Comparison of ENCODE assay signal across 8 cellular contexts in the genomic region with DNA sequence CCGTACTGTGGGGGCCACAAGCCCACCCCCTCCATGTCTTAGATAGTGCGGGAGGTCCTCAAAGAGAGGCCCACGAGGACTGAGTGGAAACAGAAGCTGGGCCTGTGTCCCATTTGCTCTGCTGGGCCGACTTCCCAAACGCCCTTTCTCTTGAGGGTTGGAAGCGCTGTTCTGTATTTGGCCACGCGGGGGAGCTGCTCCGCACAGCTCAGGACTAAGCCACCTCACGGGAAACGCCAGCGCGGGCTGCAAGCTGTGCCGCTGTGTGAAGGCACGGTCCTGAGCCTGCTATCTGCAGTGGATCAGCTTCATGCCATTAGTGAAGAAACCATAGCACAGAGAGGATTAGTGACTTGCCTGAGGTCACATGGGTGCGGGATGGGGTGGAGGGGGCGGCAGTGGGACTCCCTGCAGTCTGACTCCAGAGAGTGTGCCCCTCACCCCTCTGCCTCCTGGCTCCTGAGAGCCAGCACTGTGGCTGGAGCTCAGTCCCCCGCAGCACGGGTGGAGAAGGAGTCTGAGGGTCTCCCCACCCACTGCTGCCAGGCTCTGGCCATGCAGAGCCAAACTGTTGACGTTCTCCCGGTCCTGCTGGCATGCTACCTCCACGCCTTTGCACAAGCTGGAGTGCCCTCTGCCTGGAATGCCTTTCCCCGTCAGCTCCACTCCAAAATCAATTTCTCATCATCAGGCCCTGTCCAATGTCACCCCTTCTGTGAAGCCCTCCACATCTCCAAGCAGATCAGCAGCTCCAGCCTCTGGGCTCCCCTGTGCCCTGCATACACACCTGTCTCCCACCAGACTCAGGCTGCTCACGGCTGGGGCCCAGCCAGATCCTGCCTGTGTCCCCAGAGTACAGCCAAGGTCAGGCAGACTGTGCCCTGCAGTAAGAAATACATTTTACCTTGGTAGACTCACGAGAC. TPM values are rescaled to one million over a fixed set of nuclear protein-coding genes. Genes with fewer than 3 reads are reported as not detected.
DNase-seq lines count a peak whose midpoint lies in the region; ATAC-seq and TF ChIP-seq lines count a peak whose summit lies in the region.

No MANE protein-coding gene starts in this region.

- peak; percentile 2 for TF ChIP-seq CTCF in activated B cell treated with CpG ODN at 0.5 μM for 24 hours (IDR thresholded peaks at IDR 0.05)

- no peak overlapping the region for H3K4me3 ChIP-seq in HAP-1

- CTCF ChIA-PET in activated B cell treated with CpG ODN at 0.5 μM for 24 hours (lab: Charles Lee): interaction anchor here (0.6 to 1.9 kb wide), 9 partner anchors 10 to 566 kb away, joined by 3 to 11 read pairs (median 3); no protein-coding TSS in a partner anchor

- no peaks in the 10 kb centered on the region for H3K36me3 Mint-ChIP-seq in activated B cell treated with CpG ODN at 0.5 μM for 24 hours (ENCODE audit: low read depth)

- H3K36me3 ChIP-seq in HAP-1 (replicated peaks): no peaks in the 10 kb centered on the region

- H3K9me3 Mint-ChIP-seq in activated B cell treated with CpG ODN at 0.5 μM for 24 hours: no peaks in the 10 kb centered on the region

- ATAC-seq in activated B cell treated with CpG ODN at 0.5 μM for 24 hours (ENCODE audit: low read depth): peak; percentile 95
- ATAC-seq in GM21786 (IDR thresholded peaks at IDR 0.05; ENCODE audit: unreplicated experiment): no peak

- no peaks in the 10 kb centered on the region for H3K4me1 ChIP-seq in HAP-1

- no peak overlapping the region for H3K4me3 Mint-ChIP-seq in activated B cell treated with CpG ODN at 0.5 μM for 24 hours

- no peak overlapping the region for H3K27ac Mint-ChIP-seq in activated B cell treated with CpG ODN at 0.5 μM for 24 hours

- no peaks in the 10 kb centered on the region for H3K9me3 ChIP-seq in HAP-1

- POLR2A ChIA-PET in activated B cell treated with CpG ODN at 0.5 μM for 24 hours (lab: Charles Lee): no interaction called here

- H3K27me3 Mint-ChIP-seq in activated B cell treated with CpG ODN at 0.5 μM for 24 hours: peaks cover 38% of the 10 kb centered on the region

- peaks cover 5% of the 10 kb centered on the region for H3K4me1 Mint-ChIP-seq in activated B cell treated with CpG ODN at 0.5 μM for 24 hours

- H3K27me3 ChIP-seq in HAP-1 (ENCODE audit: low read depth): peaks cover 10% of the 10 kb centered on the region; the same call in 1 of the 2 replicates

- intact Hi-C loops in activated B cell treated with CpG ODN at 0.5 μM for 24 hours (cut with micrococcal nuclease): no loop called here

- DNase-seq in CMK (ENCODE audit: low read depth) (peak; percentile 78), HAP-1 (ENCODE audit: low spot score in 2 of 2) (peak; percentile 60 to 91), NCI-H2196 (lab: John Stamatoyannopoulos, UW; ENCODE audit: unreplicated experiment) (peak; percentile 84), activated B cell treated with CpG ODN at 0.5 μM for 24 hours (peak; percentile 66), T47D (ENCODE audit: low read depth in 1 of 2, low spot score in 1 of 2) (peak; percentile 67 to 89), iPS-NIHi11 (ENCODE audit: low spot score) (peak; percentile 84)
- peak; percentile 49 to 80 for DNase-seq in stimulated activated CD4-positive, alpha-beta T cell treated with anti-CD3 and anti-CD28 coated beads, Interleukin-12 subunit alpha, Interleukin-12 subunit beta, amount 100 ng/mL, for 24 hours (ENCODE audit: low read depth in 2 of 2)

- in situ Hi-C loops in HAP-1 (cut with MboI; ENCODE audit: low sequenced_read_pairs): no loop called here
- in situ Hi-C loops in T47D (cut with HindIII; ENCODE audit: low pct_unique_long_range_greater_than_20kb, low sequenced_read_pairs): no loop called here

RNA-seq across cellular contexts. Expression of a gene that starts 51.5 kb away (rescaled TPM):
- 25.8 and 27.8 TPM in 2 replicates for total RNA-seq in activated B cell treated with CpG ODN at 0.5 μM for 24 hours
